8 cellular contexts compared by ENCODE assay signal in the genomic region with DNA sequence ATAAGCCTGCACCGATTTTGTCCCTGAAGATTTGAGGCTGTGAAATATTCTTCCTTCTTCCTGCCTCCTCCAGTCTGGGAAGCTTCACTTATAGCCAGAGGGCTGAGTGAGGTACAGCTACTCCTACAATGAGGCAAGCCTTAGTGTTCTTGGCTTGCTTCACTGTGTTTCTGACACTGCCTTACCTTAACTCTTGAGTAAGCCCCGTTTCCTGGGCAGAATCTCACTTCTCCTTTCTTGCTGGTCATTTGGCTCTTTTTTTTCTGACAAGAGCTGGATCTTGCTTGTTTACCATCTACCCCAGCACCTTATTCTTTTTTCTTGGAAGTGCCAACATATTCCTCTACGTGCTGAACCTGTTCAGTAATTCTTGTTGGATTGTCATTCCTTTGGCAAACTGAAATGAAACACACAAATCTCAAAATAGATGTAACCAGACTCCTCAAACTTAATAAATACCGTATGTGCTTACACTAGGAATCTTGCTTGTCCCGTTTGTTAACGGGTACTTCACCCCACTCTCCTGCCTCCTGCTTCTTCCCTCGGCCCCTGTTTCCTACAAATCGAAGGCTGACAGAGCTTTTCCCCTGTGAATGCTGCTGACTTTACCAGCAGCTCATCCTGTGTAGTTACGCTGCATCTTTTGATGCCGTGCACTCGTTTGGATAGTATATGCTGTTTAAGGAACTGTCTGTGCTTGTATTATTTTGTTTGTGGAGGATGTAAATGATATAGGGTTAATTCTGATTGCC.
A peak's percentile ranks its signal among the peaks of the same experiment; 100 is the strongest.
DNase-seq lines count a peak whose midpoint lies in the region; ATAC-seq, FAIRE-seq and TF ChIP-seq lines count a peak whose summit lies in the region.

No MANE protein-coding gene starts in this region.

- intact Hi-C loops in left ventricle myocardium superior (cut with micrococcal nuclease), result no loop called here
- intact Hi-C loops in upper lobe of right lung (cut with DNase I), result no loop called here

- DNase-seq in GM18507 (ENCODE audit: extremely low spot score, insufficient read length, low read depth), result peak; percentile 20
- DNase-seq in OCI-M1 (lab: John Stamatoyannopoulos, UW), result peak; percentile 62
- no peak for DNase-seq in left ventricle myocardium superior
- DNase-seq in upper lobe of right lung, result no peak
- DNase-seq in small intestine, result no peak
- DNase-seq in NCI-H526 (lab: John Stamatoyannopoulos, UW), result no peak
- DNase-seq in ureter (ENCODE audit: low spot score), result no peak

- H3K27ac ChIP-seq in upper lobe of right lung (peak overlapping the region; percentile 65), small intestine (ENCODE audit: low read depth in 1 of 2, low read length in 1 of 2) (peak overlapping the region in 1 of 2 donors; percentile 22)

- ATAC-seq in HG02763 (IDR thresholded peaks at IDR 0.05; ENCODE audit: unreplicated experiment) (peak; percentile 92), left ventricle myocardium superior (peak; percentile 43), upper lobe of right lung (peak; percentile 86)

- FAIRE-seq in GM18507 (lab: Jason Lieb, UNC), result peak; percentile 79
- FAIRE-seq in small intestine (lab: Jason Lieb, UNC), result no peak

- H3K4me3 ChIP-seq in upper lobe of right lung (no peak overlapping the region), small intestine (ENCODE audit: low read depth in 1 of 2, low read length in 2 of 2) (no peak overlapping the region)

- H3K27me3 ChIP-seq in upper lobe of right lung, result no peaks in the 10 kb centered on the region
- H3K27me3 ChIP-seq in small intestine (ENCODE audit: control insufficient read depth in 2 of 2, insufficient read depth in 2 of 2, low read length in 2 of 2), result no peaks in the 10 kb centered on the region

- peaks cover 50% of the 10 kb centered on the region for H3K4me1 ChIP-seq in upper lobe of right lung
- peaks cover 6 to 10% of the 10 kb centered on the region in 2 donors for H3K4me1 ChIP-seq in small intestine (ENCODE audit: control insufficient read depth in 2 of 2, insufficient read depth in 1 of 2, low read depth in 1 of 2, low read length in 1 of 2)

- H3K9me3 ChIP-seq in upper lobe of right lung (no peaks in the 10 kb centered on the region), small intestine (ENCODE audit: control insufficient read depth, low read depth) (no peaks in the 10 kb centered on the region)

- H3K36me3 ChIP-seq in upper lobe of right lung (no peaks in the 10 kb centered on the region), small intestine (ENCODE audit: control insufficient read depth in 2 of 2, insufficient read depth in 2 of 2, low read length in 2 of 2) (no peaks in the 10 kb centered on the region)

- no peak for TF ChIP-seq CTCF in upper lobe of right lung (IDR thresholded peaks at IDR 0.05)

- 64 to 88% (median 81%) methylated on average over 11 of the region's 11 CpGs for WGBS in small intestine, 3 donors

Comparison
In these comparisons a context has a peak if more than half of its experiments do, and no peak if none do; other contexts are left out.
1. DNase-seq: peak in GM18507 (single experiment) and OCI-M1 (single experiment); none in left ventricle myocardium superior (single experiment), upper lobe of right lung (single experiment), small intestine (single experiment), NCI-H526 (0 of 2) and ureter (single experiment).
2. Peak in every context shown above with its lines, with median percentiles within 50 percentile points of each other: ATAC-seq.